1 cellular context compared by ENCODE assay signal in the genomic region with DNA sequence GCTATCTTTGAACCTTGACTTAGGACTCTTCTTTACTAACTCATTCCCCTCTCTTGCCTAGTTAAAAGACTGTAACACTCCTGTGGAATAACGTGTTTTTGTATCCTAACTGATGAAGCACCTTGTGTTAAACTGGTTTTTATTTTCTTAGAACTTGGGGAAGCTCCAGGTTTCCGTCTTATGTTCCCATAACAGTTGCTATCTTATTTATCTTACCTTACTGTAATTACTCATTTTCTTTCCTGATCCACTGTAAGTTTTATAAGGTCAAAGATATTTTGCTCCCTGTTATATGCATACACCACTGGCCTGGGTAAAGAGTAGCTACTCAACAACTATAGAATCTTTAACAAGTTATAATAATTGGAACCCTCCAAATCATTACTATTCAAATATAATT.
TF ChIP-seq lines count a peak whose summit lies in the region.

No MANE protein-coding gene starts in this region.

TF ChIP-seq in GM23338, 12 proteins besides CTCF, POLR2A, EP300 and RAD21 (continued from another document):
- no peak for TF ChIP-seq POLR2AphosphoS5 (IDR thresholded peaks at IDR 0.05; ENCODE audit: low read depth)
- no peak for TF ChIP-seq ZNF114 (CRISPR knock-in tag; IDR thresholded peaks at IDR 0.05)
- no peak for TF ChIP-seq EZH2phosphoT487 (IDR thresholded peaks at IDR 0.05; ENCODE audit: unreplicated experiment)
- no peak for TF ChIP-seq ZNF331 (CRISPR knock-in tag; IDR thresholded peaks at IDR 0.05; ENCODE audit: low read depth)
- TF ChIP-seq, protein P1, sequence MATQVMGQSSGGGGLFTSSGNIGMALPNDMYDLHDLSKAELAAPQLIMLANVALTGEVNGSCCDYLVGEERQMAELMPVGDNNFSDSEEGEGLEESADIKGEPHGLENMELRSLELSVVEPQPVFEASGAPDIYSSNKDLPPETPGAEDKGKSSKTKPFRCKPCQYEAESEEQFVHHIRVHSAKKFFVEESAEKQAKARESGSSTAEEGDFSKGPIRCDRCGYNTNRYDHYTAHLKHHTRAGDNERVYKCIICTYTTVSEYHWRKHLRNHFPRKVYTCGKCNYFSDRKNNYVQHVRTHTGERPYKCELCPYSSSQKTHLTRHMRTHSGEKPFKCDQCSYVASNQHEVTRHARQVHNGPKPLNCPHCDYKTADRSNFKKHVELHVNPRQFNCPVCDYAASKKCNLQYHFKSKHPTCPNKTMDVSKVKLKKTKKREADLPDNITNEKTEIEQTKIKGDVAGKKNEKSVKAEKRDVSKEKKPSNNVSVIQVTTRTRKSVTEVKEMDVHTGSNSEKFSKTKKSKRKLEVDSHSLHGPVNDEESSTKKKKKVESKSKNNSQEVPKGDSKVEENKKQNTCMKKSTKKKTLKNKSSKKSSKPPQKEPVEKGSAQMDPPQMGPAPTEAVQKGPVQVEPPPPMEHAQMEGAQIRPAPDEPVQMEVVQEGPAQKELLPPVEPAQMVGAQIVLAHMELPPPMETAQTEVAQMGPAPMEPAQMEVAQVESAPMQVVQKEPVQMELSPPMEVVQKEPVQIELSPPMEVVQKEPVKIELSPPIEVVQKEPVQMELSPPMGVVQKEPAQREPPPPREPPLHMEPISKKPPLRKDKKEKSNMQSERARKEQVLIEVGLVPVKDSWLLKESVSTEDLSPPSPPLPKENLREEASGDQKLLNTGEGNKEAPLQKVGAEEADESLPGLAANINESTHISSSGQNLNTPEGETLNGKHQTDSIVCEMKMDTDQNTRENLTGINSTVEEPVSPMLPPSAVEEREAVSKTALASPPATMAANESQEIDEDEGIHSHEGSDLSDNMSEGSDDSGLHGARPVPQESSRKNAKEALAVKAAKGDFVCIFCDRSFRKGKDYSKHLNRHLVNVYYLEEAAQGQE (IDR thresholded peaks at IDR 0.05; ENCODE audit: unreplicated experiment) = no peak
- no peak for TF ChIP-seq EZH2 (IDR thresholded peaks at IDR 0.05; ENCODE audit: low read depth, unreplicated experiment)
- TF ChIP-seq STAT1 (IDR thresholded peaks at IDR 0.05; ENCODE audit: unreplicated experiment) = no peak
- TF ChIP-seq, protein P2, sequence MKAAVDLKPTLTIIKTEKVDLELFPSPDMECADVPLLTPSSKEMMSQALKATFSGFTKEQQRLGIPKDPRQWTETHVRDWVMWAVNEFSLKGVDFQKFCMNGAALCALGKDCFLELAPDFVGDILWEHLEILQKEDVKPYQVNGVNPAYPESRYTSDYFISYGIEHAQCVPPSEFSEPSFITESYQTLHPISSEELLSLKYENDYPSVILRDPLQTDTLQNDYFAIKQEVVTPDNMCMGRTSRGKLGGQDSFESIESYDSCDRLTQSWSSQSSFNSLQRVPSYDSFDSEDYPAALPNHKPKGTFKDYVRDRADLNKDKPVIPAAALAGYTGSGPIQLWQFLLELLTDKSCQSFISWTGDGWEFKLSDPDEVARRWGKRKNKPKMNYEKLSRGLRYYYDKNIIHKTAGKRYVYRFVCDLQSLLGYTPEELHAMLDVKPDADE (IDR thresholded peaks at IDR 0.05) = no peak
